Comparison of ENCODE assay signal across 20 cellular contexts in genomic region chr17:81615401-81615930, GRCh38. TPM values are rescaled to one million over a fixed set of nuclear protein-coding genes. Genes with fewer than 3 reads are reported as not detected.
A peak's percentile ranks its signal among the peaks of the same experiment; 100 is the strongest.
DNase-seq lines count a peak whose midpoint lies in the region; ATAC-seq and TF ChIP-seq lines count a peak whose summit lies in the region.
"Had no signal": no experiment of that assay in that cellular context is flagged by ENCODE, and none has a peak within 500 bp of the region (broad histone marks: within the 10 kb centered on the region; RNA-seq: fewer than 3 reads in every experiment).

No MANE protein-coding gene starts in this region.

- H3K9me3 ChIP-seq in right atrium auricular region: no peaks in the 10 kb centered on the region
- H3K9me3 ChIP-seq in T-helper 17 cell (ENCODE audit: control insufficient read depth, low read length, poor library complexity, severe bottlenecking): no peaks in the 10 kb centered on the region
- H3K9me3 ChIP-seq in hepatocyte (ENCODE audit: low read depth): no peaks in the 10 kb centered on the region
- H3K9me3 ChIP-seq: tibial nerve had no signal

- H3K4me3 Mint-ChIP-seq in T-helper 17 cell (no peak overlapping the region), glutamatergic neuron (ENCODE audit: unreplicated experiment) (peak overlapping the region; percentile 87)
- H3K4me3 Mint-ChIP-seq in stimulated activated naive B cell treated with anti-CD40 and anti-IgM and Interleukin-4, amounts not matched to agents 10 μg/mL and 1 μg/mL and 100 μg/mL, for 72 hours: no peak overlapping the region
- H3K4me3 Mint-ChIP-seq: activated CD4-positive, alpha-beta T cell treated with anti-CD3 and anti-CD28 coated beads for 36 hours; activated naive CD4-positive, alpha-beta T cell treated with anti-CD3 and anti-CD28 coated beads, Interleukin-2, amount 10 ng/mL, durations not matched to agents 7 days and 5 days had no signal

- H3K4me2 ChIP-seq in hepatocyte: no peak overlapping the region

- ATAC-seq in Right ventricle myocardium superior (ENCODE audit: poor library complexity): no peak
- ATAC-seq in T-helper 17 cell: peak; percentile 53
- ATAC-seq in stimulated activated naive B cell treated with anti-CD40 and anti-IgM and Interleukin-4, amounts not matched to agents 10 μg/mL and 1 μg/mL and 100 μg/mL, for 72 hours (replicated peaks): no peak
- ATAC-seq: activated CD4-positive, alpha-beta T cell treated with anti-CD3 and anti-CD28 coated beads for 36 hours; T-cell had no signal

- H3K27ac Mint-ChIP-seq in T-helper 17 cell (peak overlapping the region; percentile 95), glutamatergic neuron (ENCODE audit: unreplicated experiment) (peak overlapping the region; percentile 98)
- H3K27ac Mint-ChIP-seq in stimulated activated naive B cell treated with anti-CD40 and anti-IgM and Interleukin-4, amounts not matched to agents 10 μg/mL and 1 μg/mL and 100 μg/mL, for 72 hours: peak overlapping the region; percentile 95

- peaks cover 54% of the 10 kb centered on the region for H3K79me2 ChIP-seq in hepatocyte

- TF ChIP-seq CTCF in right atrium auricular region (IDR thresholded peaks at IDR 0.05) (no peak), glutamatergic neuron (IDR thresholded peaks at IDR 0.05; ENCODE audit: partially characterized antibody, unreplicated experiment) (no peak), hepatocyte (IDR thresholded peaks at IDR 0.05; ENCODE audit: poor library complexity) (no peak)

- in situ Hi-C loops in ACHN (cut with HindIII; ENCODE audit: low pct_ligation_motif_present, low pct_unique_long_range_greater_than_20kb, low sequenced_read_pairs): no loop called here

- peaks cover 21% of the 10 kb centered on the region for H3K4me1 Mint-ChIP-seq in T-helper 17 cell
- H3K4me1 Mint-ChIP-seq in glutamatergic neuron (ENCODE audit: low read depth, unreplicated experiment): peaks cover 43% of the 10 kb centered on the region
- peaks cover 17 to 23% of the 10 kb centered on the region in 2 donors for H3K4me1 Mint-ChIP-seq in stimulated activated naive B cell treated with anti-CD40 and anti-IgM and Interleukin-4, amounts not matched to agents 10 μg/mL and 1 μg/mL and 100 μg/mL, for 72 hours

- WGBS in hepatocyte (ENCODE audit: low lambda C conversion rate, missing lambda C conversion rate): 97% methylated on average over 4 of the region's 4 CpGs

- H3K9me2 ChIP-seq in hepatocyte (replicated peaks; ENCODE audit: insufficient read depth): no peaks in the 10 kb centered on the region

- peaks cover 21% of the 10 kb centered on the region for H3K9me3 Mint-ChIP-seq in glutamatergic neuron (ENCODE audit: unreplicated experiment)
- no peaks in the 10 kb centered on the region for H3K9me3 Mint-ChIP-seq in stimulated activated naive B cell treated with anti-CD40 and anti-IgM and Interleukin-4, amounts not matched to agents 10 μg/mL and 1 μg/mL and 100 μg/mL, for 72 hours
- H3K9me3 Mint-ChIP-seq: activated naive CD4-positive, alpha-beta T cell treated with anti-CD3 and anti-CD28 coated beads, Interleukin-2, amount 10 ng/mL, durations not matched to agents 7 days and 5 days; T-cell had no signal

- H3K27ac ChIP-seq in right atrium auricular region: peak overlapping the region; percentile 55 to 71
- no peak overlapping the region for H3K27ac ChIP-seq in hepatocyte
- H3K27ac ChIP-seq: brain microvascular endothelial cell had no signal

- H3K27me3 ChIP-seq in right atrium auricular region (no peaks in the 10 kb centered on the region), hepatocyte (no peaks in the 10 kb centered on the region)
- H3K27me3 ChIP-seq: brain microvascular endothelial cell, tibial nerve had no signal

- no peak for DNase-seq in right atrium auricular region (ENCODE audit: low spot score)
- DNase-seq in Right ventricle myocardium superior: no peak
- no peak for DNase-seq in T-helper 17 cell
- peak; percentile 30 for DNase-seq in glutamatergic neuron
- DNase-seq in stimulated activated naive B cell treated with anti-CD40 and anti-IgM and Interleukin-4, amounts not matched to agents 10 μg/mL and 1 μg/mL and 100 μg/mL, for 72 hours: no peak
- DNase-seq in hepatocyte (ENCODE audit: low spot score): no peak
- no peak for DNase-seq in ACHN
- DNase-seq in stimulated activated CD4-positive, alpha-beta T cell treated with anti-CD3 and anti-CD28 coated beads, Interleukin-1b, Interleukin-23, amount 100 ng/mL, for 48 hours: no peak
- DNase-seq: activated CD4-positive, alpha-beta T cell treated with anti-CD3 and anti-CD28 coated beads for 36 hours; activated naive CD4-positive, alpha-beta T cell treated with anti-CD3 and anti-CD28 coated beads, Interleukin-2, amount 10 ng/mL, durations not matched to agents 7 days and 5 days; brain microvascular endothelial cell; DND-41; hypothalamus; mammary epithelial cell; MM.1S; right cardiac atrium; SHP77; stimulated activated naive CD4-positive, alpha-beta T cell; T-cell had no signal

- intact Hi-C loops in Right ventricle myocardium superior (cut with DNase I): no loop called here

- H3K36me3 ChIP-seq in right atrium auricular region (peaks cover 27% of the 10 kb centered on the region), hepatocyte (replicated peaks; ENCODE audit: insufficient read depth, low read depth) (no peaks in the 10 kb centered on the region)

- H4K20me1 ChIP-seq in hepatocyte (ENCODE audit: insufficient read depth, poor library complexity, severe bottlenecking): peaks cover 26% of the 10 kb centered on the region

- H3K4me1 ChIP-seq in right atrium auricular region: peaks cover 0 to 30% of the 10 kb centered on the region in 2 donors
- H3K4me1 ChIP-seq in hepatocyte (ENCODE audit: insufficient read depth): no peaks in the 10 kb centered on the region

- H3K36me3 Mint-ChIP-seq in T-helper 17 cell (ENCODE audit: low read depth): no peaks in the 10 kb centered on the region
- peaks cover 7% of the 10 kb centered on the region for H3K36me3 Mint-ChIP-seq in glutamatergic neuron (ENCODE audit: unreplicated experiment)
- peaks cover 46 to 61% of the 10 kb centered on the region in 2 donors for H3K36me3 Mint-ChIP-seq in stimulated activated naive B cell treated with anti-CD40 and anti-IgM and Interleukin-4, amounts not matched to agents 10 μg/mL and 1 μg/mL and 100 μg/mL, for 72 hours

- H3K4me3 ChIP-seq in right atrium auricular region: no peak overlapping the region
- H3K4me3 ChIP-seq in hepatocyte: no peak overlapping the region
- H3K4me3 ChIP-seq: tibial nerve had no signal

- no peak overlapping the region for H2AFZ ChIP-seq in hepatocyte

- H3K27me3 Mint-ChIP-seq in T-helper 17 cell (no peaks in the 10 kb centered on the region), glutamatergic neuron (ENCODE audit: unreplicated experiment) (peaks cover 12% of the 10 kb centered on the region)
- no peaks in the 10 kb centered on the region for H3K27me3 Mint-ChIP-seq in stimulated activated naive B cell treated with anti-CD40 and anti-IgM and Interleukin-4, amounts not matched to agents 10 μg/mL and 1 μg/mL and 100 μg/mL, for 72 hours
- H3K27me3 Mint-ChIP-seq: activated CD4-positive, alpha-beta T cell treated with anti-CD3 and anti-CD28 coated beads for 36 hours; activated naive CD4-positive, alpha-beta T cell treated with anti-CD3 and anti-CD28 coated beads, Interleukin-2, amount 10 ng/mL, durations not matched to agents 7 days and 5 days; T-cell had no signal

RNA-seq across cellular contexts. Expression of gene NPLOC4, which starts 21.4 kb away (rescaled TPM):
- total RNA-seq in right atrium auricular region (10 to 100 TPM; 69.3 to 70.4 TPM), Right ventricle myocardium superior (81.1 TPM), T-helper 17 cell (10 to 100 TPM; 76.0 to 84.1 TPM), glutamatergic neuron (ENCODE audit: unreplicated experiment) (137 TPM), hepatocyte (48.2 and 54.6 TPM in 2 replicates)
- polyA plus RNA-seq in hepatocyte: 53.7 and 56.1 TPM in 2 replicates

RNA-seq across cellular contexts. Expression of gene TSPAN10, which starts 21.5 kb away (rescaled TPM):
- total RNA-seq in right atrium auricular region: not detected
- total RNA-seq in Right ventricle myocardium superior: 0.24 TPM
- total RNA-seq in T-helper 17 cell: under 1 TPM in 1 of 2 donors, not detected in 1; 0.15 TPM
- total RNA-seq in glutamatergic neuron (ENCODE audit: unreplicated experiment): not detected
- total RNA-seq in hepatocyte: 1.4 and 3.5 TPM in 2 replicates
- polyA plus RNA-seq in hepatocyte: 12.0 and 15.2 TPM in 2 replicates

RNA-seq across cellular contexts. Expression of gene PDE6G, which starts 40.9 kb away (rescaled TPM):
- total RNA-seq in right atrium auricular region (not detected), Right ventricle myocardium superior (not detected), T-helper 17 cell (1 to 10 TPM in 1 of 2 donors, under 1 TPM in 1; 0.50 to 2.2 TPM), glutamatergic neuron (ENCODE audit: unreplicated experiment) (not detected), hepatocyte (0.87 and 2.1 TPM in 2 replicates)
- 0.37 and 0.83 TPM in 2 replicates for polyA plus RNA-seq in hepatocyte
- total RNA-seq: tibial nerve had no signal
- polyA plus RNA-seq: mammary epithelial cell, right cardiac atrium had no signal

RNA-seq across cellular contexts. Expression of gene OXLD1, which starts 50.9 kb away (rescaled TPM):
- total RNA-seq in right atrium auricular region (10 to 100 TPM; 19.3 to 19.6 TPM), Right ventricle myocardium superior (16.1 TPM), T-helper 17 cell (10 to 100 TPM; 32.8 to 34.4 TPM), glutamatergic neuron (ENCODE audit: unreplicated experiment) (24.7 TPM), hepatocyte (22.3 and 37.8 TPM in 2 replicates)
- 39.8 and 55.2 TPM in 2 replicates for polyA plus RNA-seq in hepatocyte

RNA-seq across cellular contexts. Expression of gene CCDC137, which starts 51.1 kb away (rescaled TPM):
- total RNA-seq in right atrium auricular region (1 to 10 TPM; 3.8 to 5.1 TPM), Right ventricle myocardium superior (4.8 TPM), T-helper 17 cell (10 to 100 TPM; 15.0 to 18.4 TPM), glutamatergic neuron (ENCODE audit: unreplicated experiment) (33.8 TPM), hepatocyte (8.3 and 9.1 TPM in 2 replicates)
- 20.5 and 23.0 TPM in 2 replicates for polyA plus RNA-seq in hepatocyte
